In the genomic region with DNA sequence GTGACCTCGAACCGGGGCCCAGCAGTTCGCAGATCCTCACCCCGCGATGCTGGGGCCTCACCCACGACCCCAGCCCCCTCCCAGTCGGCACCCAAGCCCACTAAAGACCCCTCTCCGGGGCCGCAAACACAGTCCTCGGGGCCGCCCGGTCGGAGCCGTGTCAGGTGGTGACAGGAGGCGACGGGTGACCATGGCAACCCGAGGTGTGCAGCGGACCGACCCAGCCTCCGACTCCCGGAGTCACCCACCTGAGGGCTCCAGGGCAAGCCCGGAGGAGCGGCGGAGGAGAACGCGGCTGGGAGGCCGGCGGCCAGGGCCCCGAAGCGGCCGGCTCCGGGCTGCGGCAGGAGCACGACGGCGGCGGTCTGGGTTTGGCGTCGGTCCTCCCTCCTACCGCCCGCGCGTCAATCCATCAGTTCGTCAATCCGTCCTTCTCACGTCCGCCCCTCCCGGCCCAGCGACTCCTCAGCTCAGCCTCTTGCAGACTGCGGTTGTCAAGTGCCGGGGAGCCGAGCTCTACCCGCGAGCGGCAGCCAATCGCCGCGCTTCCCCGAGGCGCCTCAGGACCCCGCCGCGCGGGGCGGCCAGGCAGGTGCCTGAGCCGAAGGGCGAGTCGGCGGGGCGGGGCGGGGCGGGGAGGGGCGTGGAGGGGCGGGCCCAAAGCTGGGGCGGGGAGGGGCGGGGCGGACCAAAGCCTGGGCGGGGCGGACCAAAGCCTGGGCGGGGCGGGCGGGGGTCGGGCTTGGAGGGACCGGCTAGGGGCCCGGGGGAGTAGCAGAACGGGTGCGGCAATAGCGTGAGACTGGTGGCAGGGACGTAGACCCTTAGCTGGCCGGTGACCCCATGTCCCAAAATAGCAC, we compare ENCODE assay signal across 1 cellular context.
TF ChIP-seq lines count a peak whose summit lies in the region.

A gene (minus strand): TSS at position 489 of the 860 bp plus-strand sequence. CDS start 18,590 bp downstream, outside the sequence.

TF ChIP-seq in HepG2, 621 proteins besides CTCF, POLR2A, EP300 and RAD21 (continued from another document and continues in another):
- TF ChIP-seq, protein P1, sequence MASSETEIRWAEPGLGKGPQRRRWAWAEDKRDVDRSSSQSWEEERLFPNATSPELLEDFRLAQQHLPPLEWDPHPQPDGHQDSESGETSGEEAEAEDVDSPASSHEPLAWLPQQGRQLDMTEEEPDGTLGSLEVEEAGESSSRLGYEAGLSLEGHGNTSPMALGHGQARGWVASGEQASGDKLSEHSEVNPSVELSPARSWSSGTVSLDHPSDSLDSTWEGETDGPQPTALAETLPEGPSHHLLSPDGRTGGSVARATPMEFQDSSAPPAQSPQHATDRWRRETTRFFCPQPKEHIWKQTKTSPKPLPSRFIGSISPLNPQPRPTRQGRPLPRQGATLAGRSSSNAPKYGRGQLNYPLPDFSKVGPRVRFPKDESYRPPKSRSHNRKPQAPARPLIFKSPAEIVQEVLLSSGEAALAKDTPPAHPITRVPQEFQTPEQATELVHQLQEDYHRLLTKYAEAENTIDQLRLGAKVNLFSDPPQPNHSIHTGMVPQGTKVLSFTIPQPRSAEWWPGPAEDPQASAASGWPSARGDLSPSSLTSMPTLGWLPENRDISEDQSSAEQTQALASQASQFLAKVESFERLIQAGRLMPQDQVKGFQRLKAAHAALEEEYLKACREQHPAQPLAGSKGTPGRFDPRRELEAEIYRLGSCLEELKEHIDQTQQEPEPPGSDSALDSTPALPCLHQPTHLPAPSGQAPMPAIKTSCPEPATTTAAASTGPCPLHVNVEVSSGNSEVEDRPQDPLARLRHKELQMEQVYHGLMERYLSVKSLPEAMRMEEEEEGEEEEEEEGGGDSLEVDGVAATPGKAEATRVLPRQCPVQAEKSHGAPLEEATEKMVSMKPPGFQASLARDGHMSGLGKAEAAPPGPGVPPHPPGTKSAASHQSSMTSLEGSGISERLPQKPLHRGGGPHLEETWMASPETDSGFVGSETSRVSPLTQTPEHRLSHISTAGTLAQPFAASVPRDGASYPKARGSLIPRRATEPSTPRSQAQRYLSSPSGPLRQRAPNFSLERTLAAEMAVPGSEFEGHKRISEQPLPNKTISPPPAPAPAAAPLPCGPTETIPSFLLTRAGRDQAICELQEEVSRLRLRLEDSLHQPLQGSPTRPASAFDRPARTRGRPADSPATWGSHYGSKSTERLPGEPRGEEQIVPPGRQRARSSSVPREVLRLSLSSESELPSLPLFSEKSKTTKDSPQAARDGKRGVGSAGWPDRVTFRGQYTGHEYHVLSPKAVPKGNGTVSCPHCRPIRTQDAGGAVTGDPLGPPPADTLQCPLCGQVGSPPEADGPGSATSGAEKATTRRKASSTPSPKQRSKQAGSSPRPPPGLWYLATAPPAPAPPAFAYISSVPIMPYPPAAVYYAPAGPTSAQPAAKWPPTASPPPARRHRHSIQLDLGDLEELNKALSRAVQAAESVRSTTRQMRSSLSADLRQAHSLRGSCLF (CRISPR knock-in tag; IDR thresholded peaks at IDR 0.05; ENCODE audit: borderline replicate concordance) = no peak
- TF ChIP-seq KDM3A (CRISPR knock-in tag; IDR thresholded peaks at IDR 0.05; ENCODE audit: low read depth) (no peak), GTF2F1 (IDR thresholded peaks at IDR 0.05; ENCODE audit: low read length) (no peak), NR2F6 (IDR thresholded peaks at IDR 0.05) (no peak), NR2F6 (CRISPR knock-in tag; IDR thresholded peaks at IDR 0.05) (no peak), RXRA (CRISPR knock-in tag; IDR thresholded peaks at IDR 0.05) (peak; percentile 32; the same call in 1 of the 2 replicates), TGIF2 (CRISPR knock-in tag; IDR thresholded peaks at IDR 0.05) (peak; percentile 86; the same call in 1 of the 2 replicates), KLF9 (CRISPR knock-in tag; IDR thresholded peaks at IDR 0.05; ENCODE audit: low read depth) (0 out of 2 replicates have a peak, but pooled peaks have one; percentile 52), SMAD1 (CRISPR knock-in tag; IDR thresholded peaks at IDR 0.05; ENCODE audit: borderline replicate concordance, low read depth) (no peak; the same call in 1 of the 2 replicates), POLR2G (IDR thresholded peaks at IDR 0.05; ENCODE audit: low read depth, low read length) (peak; percentile 93), ZNF737 (CRISPR knock-in tag; IDR thresholded peaks at IDR 0.05; ENCODE audit: borderline replicate concordance) (no peak), CENPT (CRISPR knock-in tag; IDR thresholded peaks at IDR 0.05; ENCODE audit: low read depth) (no peak; the same call in 1 of the 2 replicates), ZNF563 (CRISPR knock-in tag; IDR thresholded peaks at IDR 0.05) (0 out of 2 replicates have a peak, but pooled peaks have one; percentile 38), ATM (IDR thresholded peaks at IDR 0.05; ENCODE audit: borderline replicate concordance) (no peak), ZNF569 (CRISPR knock-in tag; IDR thresholded peaks at IDR 0.05; ENCODE audit: borderline replicate concordance) (no peak), ZNF674 (CRISPR knock-in tag; IDR thresholded peaks at IDR 0.05; ENCODE audit: low read depth) (no peak), MLLT10 (CRISPR knock-in tag; IDR thresholded peaks at IDR 0.05) (no peak), KMT2B (CRISPR knock-in tag; IDR thresholded peaks at IDR 0.05) (peak; percentile 80), TBX2 (CRISPR knock-in tag; IDR thresholded peaks at IDR 0.05; ENCODE audit: borderline replicate concordance) (peak; percentile 37), ZNF788 (CRISPR knock-in tag; IDR thresholded peaks at IDR 0.05; ENCODE audit: borderline replicate concordance) (0 out of 2 replicates have a peak, but pooled peaks have one; percentile 9), ZNF124 (CRISPR knock-in tag; IDR thresholded peaks at IDR 0.05) (peak; percentile 54; the same call in 1 of the 2 replicates), ZNF446 (CRISPR knock-in tag; IDR thresholded peaks at IDR 0.05) (peak; percentile 61; the same call in 1 of the 2 replicates), KMT2A (CRISPR knock-in tag; IDR thresholded peaks at IDR 0.05) (peak; percentile 82), RBM22 (optimal IDR thresholded peaks at IDR 0.05; ENCODE audit: low read length) (no peak), ZNF589 (CRISPR knock-in tag; conservative IDR thresholded peaks at IDR 0.05) (no peak), ZNF543 (CRISPR knock-in tag; IDR thresholded peaks at IDR 0.05) (no peak), SP140L (CRISPR knock-in tag; IDR thresholded peaks at IDR 0.05; ENCODE audit: borderline replicate concordance) (no peak; the same call in 1 of the 2 replicates), SAP130 (CRISPR knock-in tag; IDR thresholded peaks at IDR 0.05; ENCODE audit: low read depth) (peak; percentile 94), NFE2L2 (IDR thresholded peaks at IDR 0.05; ENCODE audit: low read length) (no peak), TAF15 (IDR thresholded peaks at IDR 0.05; ENCODE audit: low read depth, low read length, poor library complexity, severe bottlenecking) (peak; percentile 37), ZBTB38 (CRISPR knock-in tag; IDR thresholded peaks at IDR 0.05) (no peak; the same call in 1 of the 2 replicates), ZMYM2 (CRISPR knock-in tag; IDR thresholded peaks at IDR 0.05) (no peak), JDP2 (CRISPR knock-in tag; IDR thresholded peaks at IDR 0.05; ENCODE audit: borderline replicate concordance) (no peak), ZSCAN9 (CRISPR knock-in tag; IDR thresholded peaks at IDR 0.05; ENCODE audit: borderline replicate concordance) (peak; percentile 29; the same call in 1 of the 2 replicates), ZNF660 (CRISPR knock-in tag; IDR thresholded peaks at IDR 0.05; ENCODE audit: borderline replicate concordance, low read depth) (no peak), ZNF7 (CRISPR knock-in tag; IDR thresholded peaks at IDR 0.05) (0 out of 2 replicates have a peak, but pooled peaks have one; percentile 6), RELA (CRISPR knock-in tag; IDR thresholded peaks at IDR 0.05) (no peak), ZNF629 (CRISPR knock-in tag; conservative IDR thresholded peaks at IDR 0.05) (no peak), ZNF780A (CRISPR knock-in tag; IDR thresholded peaks at IDR 0.05) (no peak), DNMT3B (CRISPR knock-in tag; conservative IDR thresholded peaks at IDR 0.05) (no peak), RARG (CRISPR knock-in tag; IDR thresholded peaks at IDR 0.05; ENCODE audit: low read depth) (no peak), HOXA7 (CRISPR knock-in tag; IDR thresholded peaks at IDR 0.05) (no peak), CHCHD3 (CRISPR knock-in tag; IDR thresholded peaks at IDR 0.05) (no peak)
- TF ChIP-seq, protein P2, sequence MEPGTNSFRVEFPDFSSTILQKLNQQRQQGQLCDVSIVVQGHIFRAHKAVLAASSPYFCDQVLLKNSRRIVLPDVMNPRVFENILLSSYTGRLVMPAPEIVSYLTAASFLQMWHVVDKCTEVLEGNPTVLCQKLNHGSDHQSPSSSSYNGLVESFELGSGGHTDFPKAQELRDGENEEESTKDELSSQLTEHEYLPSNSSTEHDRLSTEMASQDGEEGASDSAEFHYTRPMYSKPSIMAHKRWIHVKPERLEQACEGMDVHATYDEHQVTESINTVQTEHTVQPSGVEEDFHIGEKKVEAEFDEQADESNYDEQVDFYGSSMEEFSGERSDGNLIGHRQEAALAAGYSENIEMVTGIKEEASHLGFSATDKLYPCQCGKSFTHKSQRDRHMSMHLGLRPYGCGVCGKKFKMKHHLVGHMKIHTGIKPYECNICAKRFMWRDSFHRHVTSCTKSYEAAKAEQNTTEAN (CRISPR knock-in tag; conservative IDR thresholded peaks at IDR 0.05) = no peak
- TF ChIP-seq, protein P3, sequence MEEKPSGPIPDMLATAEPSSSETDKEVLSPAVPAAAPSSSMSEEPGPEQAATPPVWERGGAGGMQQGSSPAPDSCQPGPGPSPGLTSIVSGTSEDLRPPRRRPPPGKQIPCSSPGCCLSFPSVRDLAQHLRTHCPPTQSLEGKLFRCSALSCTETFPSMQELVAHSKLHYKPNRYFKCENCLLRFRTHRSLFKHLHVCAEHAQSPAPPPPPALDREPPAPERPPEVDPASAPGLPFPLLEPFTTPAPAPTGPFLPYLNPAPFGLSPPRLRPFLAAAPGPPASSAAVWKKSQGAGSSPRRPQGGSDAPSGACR (CRISPR knock-in tag; IDR thresholded peaks at IDR 0.05) = peak; percentile 56; the same call in 1 of the 2 replicates
- TF ChIP-seq, protein P4, sequence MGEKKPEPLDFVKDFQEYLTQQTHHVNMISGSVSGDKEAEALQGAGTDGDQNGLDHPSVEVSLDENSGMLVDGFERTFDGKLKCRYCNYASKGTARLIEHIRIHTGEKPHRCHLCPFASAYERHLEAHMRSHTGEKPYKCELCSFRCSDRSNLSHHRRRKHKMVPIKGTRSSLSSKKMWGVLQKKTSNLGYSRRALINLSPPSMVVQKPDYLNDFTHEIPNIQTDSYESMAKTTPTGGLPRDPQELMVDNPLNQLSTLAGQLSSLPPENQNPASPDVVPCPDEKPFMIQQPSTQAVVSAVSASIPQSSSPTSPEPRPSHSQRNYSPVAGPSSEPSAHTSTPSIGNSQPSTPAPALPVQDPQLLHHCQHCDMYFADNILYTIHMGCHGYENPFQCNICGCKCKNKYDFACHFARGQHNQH (CRISPR knock-in tag; IDR thresholded peaks at IDR 0.05) = peak; percentile 43; the same call in 1 of the 2 replicates
- TF ChIP-seq, protein P5, sequence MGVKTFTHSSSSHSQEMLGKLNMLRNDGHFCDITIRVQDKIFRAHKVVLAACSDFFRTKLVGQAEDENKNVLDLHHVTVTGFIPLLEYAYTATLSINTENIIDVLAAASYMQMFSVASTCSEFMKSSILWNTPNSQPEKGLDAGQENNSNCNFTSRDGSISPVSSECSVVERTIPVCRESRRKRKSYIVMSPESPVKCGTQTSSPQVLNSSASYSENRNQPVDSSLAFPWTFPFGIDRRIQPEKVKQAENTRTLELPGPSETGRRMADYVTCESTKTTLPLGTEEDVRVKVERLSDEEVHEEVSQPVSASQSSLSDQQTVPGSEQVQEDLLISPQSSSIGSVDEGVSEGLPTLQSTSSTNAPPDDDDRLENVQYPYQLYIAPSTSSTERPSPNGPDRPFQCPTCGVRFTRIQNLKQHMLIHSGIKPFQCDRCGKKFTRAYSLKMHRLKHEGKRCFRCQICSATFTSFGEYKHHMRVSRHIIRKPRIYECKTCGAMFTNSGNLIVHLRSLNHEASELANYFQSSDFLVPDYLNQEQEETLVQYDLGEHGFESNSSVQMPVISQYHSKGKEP (CRISPR knock-in tag; IDR thresholded peaks at IDR 0.05) = peak; percentile 30; the same call in 1 of the 2 replicates
- TF ChIP-seq, protein P6, sequence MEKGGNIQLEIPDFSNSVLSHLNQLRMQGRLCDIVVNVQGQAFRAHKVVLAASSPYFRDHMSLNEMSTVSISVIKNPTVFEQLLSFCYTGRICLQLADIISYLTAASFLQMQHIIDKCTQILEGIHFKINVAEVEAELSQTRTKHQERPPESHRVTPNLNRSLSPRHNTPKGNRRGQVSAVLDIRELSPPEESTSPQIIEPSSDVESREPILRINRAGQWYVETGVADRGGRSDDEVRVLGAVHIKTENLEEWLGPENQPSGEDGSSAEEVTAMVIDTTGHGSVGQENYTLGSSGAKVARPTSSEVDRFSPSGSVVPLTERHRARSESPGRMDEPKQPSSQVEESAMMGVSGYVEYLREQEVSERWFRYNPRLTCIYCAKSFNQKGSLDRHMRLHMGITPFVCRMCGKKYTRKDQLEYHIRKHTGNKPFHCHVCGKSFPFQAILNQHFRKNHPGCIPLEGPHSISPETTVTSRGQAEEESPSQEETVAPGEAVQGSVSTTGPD (CRISPR knock-in tag; IDR thresholded peaks at IDR 0.05) = no peak
- TF ChIP-seq, protein P7, sequence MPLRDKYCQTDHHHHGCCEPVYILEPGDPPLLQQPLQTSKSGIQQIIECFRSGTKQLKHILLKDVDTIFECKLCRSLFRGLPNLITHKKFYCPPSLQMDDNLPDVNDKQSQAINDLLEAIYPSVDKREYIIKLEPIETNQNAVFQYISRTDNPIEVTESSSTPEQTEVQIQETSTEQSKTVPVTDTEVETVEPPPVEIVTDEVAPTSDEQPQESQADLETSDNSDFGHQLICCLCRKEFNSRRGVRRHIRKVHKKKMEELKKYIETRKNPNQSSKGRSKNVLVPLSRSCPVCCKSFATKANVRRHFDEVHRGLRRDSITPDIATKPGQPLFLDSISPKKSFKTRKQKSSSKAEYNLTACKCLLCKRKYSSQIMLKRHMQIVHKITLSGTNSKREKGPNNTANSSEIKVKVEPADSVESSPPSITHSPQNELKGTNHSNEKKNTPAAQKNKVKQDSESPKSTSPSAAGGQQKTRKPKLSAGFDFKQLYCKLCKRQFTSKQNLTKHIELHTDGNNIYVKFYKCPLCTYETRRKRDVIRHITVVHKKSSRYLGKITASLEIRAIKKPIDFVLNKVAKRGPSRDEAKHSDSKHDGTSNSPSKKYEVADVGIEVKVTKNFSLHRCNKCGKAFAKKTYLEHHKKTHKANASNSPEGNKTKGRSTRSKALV (CRISPR knock-in tag; IDR thresholded peaks at IDR 0.05) = no peak
- TF ChIP-seq, protein P8, sequence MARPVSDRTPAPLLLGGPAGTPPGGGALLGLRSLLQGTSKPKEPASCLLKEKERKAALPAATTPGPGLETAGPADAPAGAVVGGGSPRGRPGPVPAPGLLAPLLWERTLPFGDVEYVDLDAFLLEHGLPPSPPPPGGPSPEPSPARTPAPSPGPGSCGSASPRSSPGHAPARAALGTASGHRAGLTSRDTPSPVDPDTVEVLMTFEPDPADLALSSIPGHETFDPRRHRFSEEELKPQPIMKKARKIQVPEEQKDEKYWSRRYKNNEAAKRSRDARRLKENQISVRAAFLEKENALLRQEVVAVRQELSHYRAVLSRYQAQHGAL (CRISPR knock-in tag; IDR thresholded peaks at IDR 0.05; ENCODE audit: not compliant biosample characterization) = no peak
